Comparison of ENCODE assay signal across 19 cellular contexts in genomic region chr10:51564896-51565505, GRCh38.
A peak's percentile ranks its signal among the peaks of the same experiment; 100 is the strongest.
DNase-seq lines count a peak whose midpoint lies in the region; ATAC-seq and TF ChIP-seq lines count a peak whose summit lies in the region.
"Had no signal": no experiment of that assay in that cellular context is flagged by ENCODE, and none has a peak within 500 bp of the region (broad histone marks: within the 10 kb centered on the region; RNA-seq: fewer than 3 reads in every experiment).

No MANE protein-coding gene starts in this region.

- no peak overlapping the region for H4K12ac ChIP-seq in trophoblast cell (ENCODE audit: low read depth, low read length)

- H3K4me3 ChIP-seq in endodermal cell (ENCODE audit: low read length) = peak overlapping the region; percentile 38
- no peak overlapping the region for H3K4me3 ChIP-seq in trophoblast cell (ENCODE audit: low read depth, low read length)
- H3K4me3 ChIP-seq in vagina = no peak overlapping the region
- H3K4me3 ChIP-seq: GM23248, SK-N-MC had no signal

- H3K4me1 ChIP-seq in endodermal cell (ENCODE audit: control insufficient read depth, insufficient read depth, low read length) (peaks cover 22% of the 10 kb centered on the region), trophoblast cell (ENCODE audit: control insufficient read depth in 1 of 2, insufficient read depth in 2 of 2, low read length in 2 of 2) (no peaks in the 10 kb centered on the region), vagina (no peaks in the 10 kb centered on the region)

- intact Hi-C loops in vagina (cut with DNase I) = no loop called here

- no peaks in the 10 kb centered on the region for H3K79me1 ChIP-seq in trophoblast cell (ENCODE audit: low read length)

- TF ChIP-seq CTCF in endodermal cell (conservative IDR thresholded peaks at IDR 0.05) (no peak), vagina (IDR thresholded peaks at IDR 0.05) (no peak)

- no peak overlapping the region for H2AK5ac ChIP-seq in trophoblast cell (ENCODE audit: low read length)

- no peak overlapping the region for H3K4me3 Mint-ChIP-seq in endodermal cell

- no peak overlapping the region for H4K91ac ChIP-seq in trophoblast cell (ENCODE audit: low read depth, low read length)

- H3K14ac ChIP-seq in trophoblast cell (ENCODE audit: low read length) = no peak overlapping the region

- H3K27ac Mint-ChIP-seq in endodermal cell = no peak overlapping the region

- peak; percentile 0 to 12 for DNase-seq in NCI-H1930 (lab: John Stamatoyannopoulos, UW)
- DNase-seq in endodermal cell = no peak
- peak; percentile 37 for DNase-seq in midbrain (lab: John Stamatoyannopoulos, UW)
- DNase-seq in superior temporal gyrus (ENCODE audit: extremely low spot score) = peak; percentile 69
- no peak for DNase-seq in trophoblast cell
- DNase-seq in vagina (ENCODE audit: extremely low spot score in 2 of 2) = no peak
- no peak for DNase-seq in NOMO-1 (lab: John Stamatoyannopoulos, UW; ENCODE audit: unreplicated experiment in 2 of 2)
- DNase-seq: GDM1, GM23248, NCI-H1417, NCI-H187 treated with DMSO at 0.1 percent for 48 hours, NCI-H2171 treated with DMSO at 0.1 percent for 48 hours, NCI-H446, NCI-H69, Right ventricle myocardium superior had no signal

- H4K8ac ChIP-seq in trophoblast cell (ENCODE audit: low read depth, low read length) = no peak overlapping the region

- H3K9ac ChIP-seq in endodermal cell (ENCODE audit: extremely low read depth, low read length, poor library complexity, severe bottlenecking) (no peak overlapping the region), trophoblast cell (ENCODE audit: low read length) (no peak overlapping the region)
- H3K9ac ChIP-seq: GM23248, KMS-11 had no signal

- H3K36me3 ChIP-seq in endodermal cell (ENCODE audit: control insufficient read depth, insufficient read depth, low read length) = no peaks in the 10 kb centered on the region
- no peaks in the 10 kb centered on the region for H3K36me3 ChIP-seq in trophoblast cell (ENCODE audit: control insufficient read depth in 1 of 2, insufficient read depth in 2 of 2, low read length in 2 of 2)
- no peaks in the 10 kb centered on the region for H3K36me3 ChIP-seq in vagina

- H3K79me2 ChIP-seq in trophoblast cell (ENCODE audit: control insufficient read depth, insufficient read depth, low read length, poor library complexity) = no peaks in the 10 kb centered on the region

- no peak for TF ChIP-seq POLR2A in vagina (IDR thresholded peaks at IDR 0.05)

- no peak overlapping the region for H3K4ac ChIP-seq in trophoblast cell (ENCODE audit: low read depth, low read length)

- no peak for ATAC-seq in HG02870 (IDR thresholded peaks at IDR 0.05; ENCODE audit: unreplicated experiment)

- no peaks in the 10 kb centered on the region for H3K27me3 Mint-ChIP-seq in endodermal cell (ENCODE audit: insufficient read depth)

- peaks cover 2% of the 10 kb centered on the region for H3K9me3 Mint-ChIP-seq in endodermal cell

- no peak overlapping the region for H3K23ac ChIP-seq in trophoblast cell (ENCODE audit: low read length)

- H2BK120ac ChIP-seq in trophoblast cell (ENCODE audit: insufficient read depth, low read length, poor library complexity) = no peak overlapping the region

- WGBS in endodermal cell (ENCODE audit: insufficient coverage in 1 of 2, insufficient read length in 1 of 2), 2 experiments = 27 to 33% methylated on average over 1 of the region's 1 CpG
- WGBS in trophoblast cell (ENCODE audit: extremely low coverage, insufficient coverage, insufficient read length) = no CpG with 5 or more reads among the region's 1 CpG

- no peak overlapping the region for H2BK12ac ChIP-seq in trophoblast cell (ENCODE audit: low read length)

- H2AFZ ChIP-seq in trophoblast cell (ENCODE audit: insufficient read depth, low read length, poor library complexity) = no peak overlapping the region
- H2AFZ ChIP-seq: GM23248 had no signal

- H3K27me3 ChIP-seq in endodermal cell (ENCODE audit: control insufficient read depth, insufficient read depth, low read length, poor library complexity, severe bottlenecking) (no peaks in the 10 kb centered on the region), trophoblast cell (ENCODE audit: insufficient read depth, low read length) (no peaks in the 10 kb centered on the region), vagina (no peaks in the 10 kb centered on the region)

- H3K27ac ChIP-seq in endodermal cell (ENCODE audit: low read depth, low read length) (no peak overlapping the region), trophoblast cell (ENCODE audit: low read depth, low read length) (no peak overlapping the region), vagina (no peak overlapping the region)
- H3K27ac ChIP-seq: C4-2B, GM23248, KMS-11, SK-N-MC had no signal

- no peak overlapping the region for H2BK5ac ChIP-seq in trophoblast cell (ENCODE audit: low read depth, low read length, poor library complexity)

- no peaks in the 10 kb centered on the region for H3K36me3 Mint-ChIP-seq in endodermal cell (ENCODE audit: low read depth)

- no peak overlapping the region for H3K4me2 ChIP-seq in trophoblast cell (ENCODE audit: low read length)
- H3K4me2 ChIP-seq: KMS-11 had no signal

- peaks cover 32% of the 10 kb centered on the region for H3K4me1 Mint-ChIP-seq in endodermal cell

- H3K9me3 ChIP-seq in endodermal cell (ENCODE audit: control insufficient read depth, low read length) (no peaks in the 10 kb centered on the region), trophoblast cell (ENCODE audit: insufficient read depth, low read depth, low read length) (no peaks in the 10 kb centered on the region), vagina (no peaks in the 10 kb centered on the region)

- no peak overlapping the region for H3K18ac ChIP-seq in trophoblast cell (ENCODE audit: low read length)

Comparison
In these comparisons a context has a peak if more than half of its experiments do, and no peak if none do; other contexts are left out.
1. DNase-seq: peak in NCI-H1930 (2 of 2), midbrain (single experiment) and superior temporal gyrus (single experiment); none in endodermal cell (single experiment), trophoblast cell (0 of 2), vagina (0 of 2) and NOMO-1 (0 of 2).